In the genomic region with DNA sequence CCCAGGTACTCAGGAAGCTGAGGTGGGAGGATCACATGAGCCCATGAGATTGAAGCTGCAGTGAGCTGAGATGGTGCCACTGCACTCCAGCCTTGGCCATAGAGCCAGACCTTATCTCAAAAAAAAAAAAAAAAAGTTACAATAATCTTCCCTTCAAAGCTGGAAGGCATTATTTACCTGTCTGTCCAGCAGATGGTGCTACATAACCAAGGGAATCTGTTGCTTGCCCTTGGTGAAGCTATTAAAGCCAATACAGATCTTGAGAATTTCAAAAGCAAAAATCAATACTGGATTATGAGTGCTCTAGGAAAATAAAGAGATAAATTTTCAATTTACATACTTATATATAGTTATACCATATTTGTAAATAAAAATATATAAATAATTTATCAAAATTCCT, we compare ENCODE assay signal across 8 cellular contexts. TPM values are rescaled to one million over a fixed set of nuclear protein-coding genes. Genes with fewer than 3 reads are reported as not detected.
A peak's percentile ranks its signal among the peaks of the same experiment; 100 is the strongest.
DNase-seq lines count a peak whose midpoint lies in the region; ATAC-seq and TF ChIP-seq lines count a peak whose summit lies in the region.

No MANE protein-coding gene starts in this region.

- TF ChIP-seq CTCF in gastroesophageal sphincter (IDR thresholded peaks at IDR 0.05) (peak; percentile 39 to 62 (median 49)), prostate gland (IDR thresholded peaks at IDR 0.05) (peak in 3 of 4 experiments; percentile 52 to 74 (median 72))

- H3K27ac Mint-ChIP-seq in activated T-cell treated with anti-CD3 and anti-CD28 coated beads, Interleukin-2, amount 50 U/mL, for 72 hours = no peak overlapping the region

- H3K27ac ChIP-seq in gastroesophageal sphincter = no peak overlapping the region
- H3K27ac ChIP-seq in prostate gland = no peak overlapping the region

- intact Hi-C loops in prostate gland (cut with DNase I) = loop anchor here (5.0 to 10.0 kb wide), 2 partner anchors 184 to 421 kb away; partner anchors contain the start of gene HERC5

- H3K9me3 ChIP-seq in gastroesophageal sphincter (no peaks in the 10 kb centered on the region), prostate gland (no peaks in the 10 kb centered on the region)

- DNase-seq in activated naive CD4-positive, alpha-beta T cell treated with Interleukin-2 at 50 U/mL for 16 hours = peak; percentile 7
- no peak for DNase-seq in activated naive CD4-positive, alpha-beta T cell (lab: John Stamatoyannopoulos, UW)
- DNase-seq in NCI-H2196 (lab: John Stamatoyannopoulos, UW; ENCODE audit: unreplicated experiment) (peak; percentile 21), prostate gland (ENCODE audit: low spot score) (peak; percentile 48)
- peak; percentile 35 to 42 for DNase-seq in activated T-cell treated with anti-CD3 and anti-CD28 coated beads, Interleukin-2, amount 50 U/mL, for 72 hours

- no peak for TF ChIP-seq EP300 in gastroesophageal sphincter (IDR thresholded peaks at IDR 0.05)

- ATAC-seq in HG02623 (IDR thresholded peaks at IDR 0.05; ENCODE audit: unreplicated experiment) (peak; percentile 54), gastroesophageal sphincter (no peak), GM21515 (IDR thresholded peaks at IDR 0.05; ENCODE audit: unreplicated experiment) (no peak)
- ATAC-seq in activated T-cell treated with anti-CD3 and anti-CD28 coated beads, Interleukin-2, amount 50 U/mL, for 72 hours (replicated peaks in 1 of 2) = peak; percentile 36 to 58

- H3K4me3 Mint-ChIP-seq in activated T-cell treated with anti-CD3 and anti-CD28 coated beads, Interleukin-2, amount 50 U/mL, for 72 hours = no peak overlapping the region

- H3K4me1 ChIP-seq in gastroesophageal sphincter (peaks cover 0 to 7% (median 0%) of the 10 kb centered on the region in 3 donors), prostate gland (replicated peaks) (no peaks in the 10 kb centered on the region)

- H3K4me3 ChIP-seq in gastroesophageal sphincter (no peak overlapping the region), prostate gland (no peak overlapping the region)

- H3K9me3 Mint-ChIP-seq in activated T-cell treated with anti-CD3 and anti-CD28 coated beads, Interleukin-2, amount 50 U/mL, for 72 hours = no peaks in the 10 kb centered on the region

- no peaks in the 10 kb centered on the region for H3K27me3 ChIP-seq in gastroesophageal sphincter
- H3K27me3 ChIP-seq in prostate gland (replicated peaks; ENCODE audit: insufficient read depth) = no peaks in the 10 kb centered on the region

- no peaks in the 10 kb centered on the region for H3K27me3 Mint-ChIP-seq in activated T-cell treated with anti-CD3 and anti-CD28 coated beads, Interleukin-2, amount 50 U/mL, for 72 hours (ENCODE audit: low read depth)

- TF ChIP-seq POLR2A in gastroesophageal sphincter (IDR thresholded peaks at IDR 0.05) = no peak
- TF ChIP-seq POLR2A in prostate gland (IDR thresholded peaks at IDR 0.05) = no peak

- H3K36me3 ChIP-seq in gastroesophageal sphincter = peaks cover 11 to 64% of the 10 kb centered on the region in 2 donors
- no peaks in the 10 kb centered on the region for H3K36me3 ChIP-seq in prostate gland

- peaks cover 17% of the 10 kb centered on the region for H3K4me1 Mint-ChIP-seq in activated T-cell treated with anti-CD3 and anti-CD28 coated beads, Interleukin-2, amount 50 U/mL, for 72 hours (ENCODE audit: low read depth)

- peaks cover 4 to 12% of the 10 kb centered on the region in 2 donors for H3K36me3 Mint-ChIP-seq in activated T-cell treated with anti-CD3 and anti-CD28 coated beads, Interleukin-2, amount 50 U/mL, for 72 hours (ENCODE audit: insufficient read depth in 2 of 2)

RNA-seq across cellular contexts. Expression of gene PKD2, which starts 25.9 kb away (rescaled TPM):
- total RNA-seq in activated T-cell treated with anti-CD3 and anti-CD28 coated beads, Interleukin-2, amount 50 U/mL, for 72 hours = 1 to 10 TPM; 7.3 to 9.1 TPM
- total RNA-seq in gastroesophageal sphincter (100 to 1,000 TPM in 3 of 4 donors, 10 to 100 TPM in 1; 84.5 to 125 (median 117) TPM), prostate gland (10 to 100 TPM; 19.0 to 40.3 TPM)

RNA-seq across cellular contexts. Expression of gene SPP1, which starts 57.8 kb away (rescaled TPM):
- under 1 TPM in 1 of 2 donors, not detected in 1; 0.19 TPM for total RNA-seq in activated T-cell treated with anti-CD3 and anti-CD28 coated beads, Interleukin-2, amount 50 U/mL, for 72 hours
- total RNA-seq in gastroesophageal sphincter = 10 to 100 TPM in 2 of 4 donors, 1 to 10 TPM in 2; 5.6 to 37.8 (median 10.3) TPM
- total RNA-seq in prostate gland = 10 to 100 TPM in 1 of 2 donors, 1 to 10 TPM in 1; 6.4 to 52.0 TPM

Comparison
In these comparisons a context has a peak if more than half of its experiments do, and no peak if none do; other contexts are left out.
1. DNase-seq: peak in activated naive CD4-positive, alpha-beta T cell treated with Interleukin-2 at 50 U/mL for 16 hours (single experiment), NCI-H2196 (single experiment), activated T-cell treated with anti-CD3 and anti-CD28 coated beads, Interleukin-2, amount 50 U/mL, for 72 hours (2 of 2) and prostate gland (single experiment); none in activated naive CD4-positive, alpha-beta T cell (0 of 4).
2. ATAC-seq: peak in HG02623 (single experiment) and activated T-cell treated with anti-CD3 and anti-CD28 coated beads, Interleukin-2, amount 50 U/mL, for 72 hours (2 of 2); none in gastroesophageal sphincter (single experiment) and GM21515 (single experiment).
3. RNA of gene SPP1, which starts 57.8 kb away (total RNA-seq): 6.4 to 52.0 TPM in prostate gland and 5.6 to 37.8 TPM in gastroesophageal sphincter; 0.19 TPM in activated T-cell treated with anti-CD3 and anti-CD28 coated beads, Interleukin-2, amount 50 U/mL, for 72 hours; every median in the first group is over 4 times any median in the second.